11 cellular contexts compared by ENCODE assay signal in genomic region chr10:80503584-80504157, GRCh38. TPM values are rescaled to one million over a fixed set of nuclear protein-coding genes. Genes with fewer than 3 reads are reported as not detected.
DNase-seq lines count a peak whose midpoint lies in the region; ATAC-seq and TF ChIP-seq lines count a peak whose summit lies in the region.
"Had no signal": no experiment of that assay in that cellular context is flagged by ENCODE, and none has a peak within 500 bp of the region (broad histone marks: within the 10 kb centered on the region; RNA-seq: fewer than 3 reads in every experiment).

No MANE protein-coding gene starts in this region.

- H3K79me2 ChIP-seq in OCI-LY7 (ENCODE audit: insufficient read depth, low read depth, low read length) = no peaks in the 10 kb centered on the region; the same call in 1 of the 2 replicates

- no peaks in the 10 kb centered on the region for H4K20me1 ChIP-seq in OCI-LY7 (ENCODE audit: insufficient read depth, low read length)

- no TSS peak for BruUV-seq in OCI-LY7 (replicated peaks; lab: Mats Ljungman, UMichigan)

- H3K27me3 ChIP-seq in right atrium auricular region = no peaks in the 10 kb centered on the region
- H3K27me3 ChIP-seq in naive thymus-derived CD4-positive, alpha-beta T cell (ENCODE audit: control insufficient read depth in 2 of 2, insufficient read depth in 2 of 2, low read length in 2 of 2) = no peaks in the 10 kb centered on the region

- no peak overlapping the region for H2AFZ ChIP-seq in OCI-LY7 (ENCODE audit: low read length)
- H2AFZ ChIP-seq: GM23248 had no signal

- peaks cover 70% of the 10 kb centered on the region for H3K4me1 Mint-ChIP-seq in central memory CD8-positive, alpha-beta T cell
- H3K4me1 Mint-ChIP-seq in naive thymus-derived CD4-positive, alpha-beta T cell = peaks cover 67 to 89% (median 80%) of the 10 kb centered on the region in 7 donors

- H3K27ac Mint-ChIP-seq in central memory CD8-positive, alpha-beta T cell (ENCODE audit: low read depth) = peak overlapping the region; percentile 94
- H3K27ac Mint-ChIP-seq in naive thymus-derived CD4-positive, alpha-beta T cell = peak overlapping the region; percentile 76 to 99 (median 89)

- POLR2A ChIA-PET in naive thymus-derived CD4-positive, alpha-beta T cell (lab: Charles Lee) = interaction anchor here (1.6 to 11.4 kb wide), 3 partner anchors 16 to 46 kb away, joined by 6 to 582 read pairs (median 182); partner anchors contain the start of gene TSPAN14
- POLR2A ChIA-PET in OCI-LY7 (lab: Charles Lee) = interaction anchor here (0.6 kb wide), 1 partner anchor 59 kb away, joined by 4 read pairs; no protein-coding TSS in a partner anchor

- H3K4me3 Mint-ChIP-seq in central memory CD8-positive, alpha-beta T cell = peak overlapping the region; percentile 12
- H3K4me3 Mint-ChIP-seq in naive thymus-derived CD4-positive, alpha-beta T cell = peak overlapping the region in 9 of 10 donors; percentile 4 to 86 (median 71)

- no peaks in the 10 kb centered on the region for H3K9me3 Mint-ChIP-seq in central memory CD8-positive, alpha-beta T cell
- no peaks in the 10 kb centered on the region for H3K9me3 Mint-ChIP-seq in naive thymus-derived CD4-positive, alpha-beta T cell

- H3K9me2 ChIP-seq in OCI-LY7 (ENCODE audit: insufficient read depth, low read length) = no peaks in the 10 kb centered on the region

- ATAC-seq in central memory CD8-positive, alpha-beta T cell (replicated peaks; ENCODE audit: extremely low read depth, poor library complexity, severe bottlenecking) = no peak
- no peak for ATAC-seq in naive thymus-derived CD4-positive, alpha-beta T cell
- no peak for ATAC-seq in HG02763 (IDR thresholded peaks at IDR 0.05; ENCODE audit: unreplicated experiment)

- H3K4me1 ChIP-seq in right atrium auricular region = peaks cover 0 to 91% of the 10 kb centered on the region in 2 donors
- peaks cover 70 to 75% of the 10 kb centered on the region in 2 donors for H3K4me1 ChIP-seq in naive thymus-derived CD4-positive, alpha-beta T cell (ENCODE audit: control insufficient read depth in 2 of 2, insufficient read depth in 2 of 2, low read length in 2 of 2)
- H3K4me1 ChIP-seq in OCI-LY7 (ENCODE audit: insufficient read depth, low read length, poor library complexity, severe bottlenecking) = no peaks in the 10 kb centered on the region

- CTCF ChIA-PET in naive thymus-derived CD4-positive, alpha-beta T cell (lab: Charles Lee) = interaction anchor here (0.9 to 21.4 kb wide), 5 partner anchors 10 to 47 kb away, joined by 3 to 839 read pairs (median 14); partner anchors contain the start of gene TSPAN14
- CTCF ChIA-PET in OCI-LY7 (lab: Charles Lee; ENCODE audit: unreplicated experiment) = interaction anchor here (1.0 to 3.5 kb wide), 2 partner anchors 10 to 58 kb away, joined by 3 to 48 read pairs; no protein-coding TSS in a partner anchor

- DNase-seq in right atrium auricular region (ENCODE audit: low spot score) (no peak), cardiac septum (ENCODE audit: low spot score) (no peak), OCI-LY7 (ENCODE audit: low spot score) (no peak), NCI-H82 (lab: John Stamatoyannopoulos, UW) (no peak), putamen (ENCODE audit: low spot score) (no peak)
- no peak for DNase-seq in central memory CD8-positive, alpha-beta T cell (ENCODE audit: low spot score in 2 of 2)
- no peak for DNase-seq in naive thymus-derived CD4-positive, alpha-beta T cell
- DNase-seq: COR-L47, GM23248, NCI-H2107 had no signal

- intact Hi-C loops in cardiac septum (cut with DNase I) (loop anchor here (2.0 to 5.0 kb wide), 2 partner anchors 51 to 121 kb away; no protein-coding TSS in a partner anchor), OCI-LY7 (cut with micrococcal nuclease; ENCODE audit: unreplicated experiment) (no loop called here)
- intact Hi-C loops in naive thymus-derived CD4-positive, alpha-beta T cell (cut with micrococcal nuclease) = loop anchor here (1.0 to 2.0 kb wide), 6 partner anchors 7 to 49 kb away; partner anchors contain the start of gene TSPAN14 (in 1 of the 2)

- TF ChIP-seq CTCF in right atrium auricular region (IDR thresholded peaks at IDR 0.05) = no peak
- no peak for TF ChIP-seq CTCF in OCI-LY7 (conservative IDR thresholded peaks at IDR 0.05; ENCODE audit: low read length)

- no peak overlapping the region for H3K4me2 ChIP-seq in OCI-LY7 (ENCODE audit: low read length)

- no peaks in the 10 kb centered on the region for H3K27me3 Mint-ChIP-seq in central memory CD8-positive, alpha-beta T cell
- H3K27me3 Mint-ChIP-seq in naive thymus-derived CD4-positive, alpha-beta T cell = no peaks in the 10 kb centered on the region

- H3K9me3 ChIP-seq in right atrium auricular region (no peaks in the 10 kb centered on the region), OCI-LY7 (ENCODE audit: low read length) (no peaks in the 10 kb centered on the region)
- H3K9me3 ChIP-seq in naive thymus-derived CD4-positive, alpha-beta T cell (ENCODE audit: control insufficient read depth in 2 of 3, low read length in 3 of 3) = no peaks in the 10 kb centered on the region

- no peaks in the 10 kb centered on the region for H3K36me3 ChIP-seq in right atrium auricular region
- peaks cover 3 to 35% (median 21%) of the 10 kb centered on the region in 3 experiments for H3K36me3 ChIP-seq in naive thymus-derived CD4-positive, alpha-beta T cell (ENCODE audit: control insufficient read depth in 2 of 3, insufficient read depth in 3 of 3, low read length in 3 of 3)
- H3K36me3 ChIP-seq in OCI-LY7 (ENCODE audit: insufficient read depth, low read length) = peaks cover 37% of the 10 kb centered on the region; the same call in 1 of the 2 replicates

- peaks cover 20% of the 10 kb centered on the region for H3K36me3 Mint-ChIP-seq in central memory CD8-positive, alpha-beta T cell (ENCODE audit: insufficient read depth)
- H3K36me3 Mint-ChIP-seq in naive thymus-derived CD4-positive, alpha-beta T cell = peaks cover 0 to 33% (median 11%) of the 10 kb centered on the region in 5 donors

- H3K4me3 ChIP-seq in right atrium auricular region = no peak overlapping the region
- no peak overlapping the region for H3K4me3 ChIP-seq in naive thymus-derived CD4-positive, alpha-beta T cell (ENCODE audit: low read length)
- no peak overlapping the region for H3K4me3 ChIP-seq in OCI-LY7 (ENCODE audit: low read depth, low read length, poor library complexity, severe bottlenecking)
- H3K4me3 ChIP-seq: GM23248 had no signal

- H3K27ac ChIP-seq in right atrium auricular region = peak overlapping the region; percentile 54 to 80
- H3K27ac ChIP-seq in naive thymus-derived CD4-positive, alpha-beta T cell (ENCODE audit: low read depth, low read length) = peak overlapping the region; percentile 59
- no peak overlapping the region for H3K27ac ChIP-seq in OCI-LY7 (ENCODE audit: low read depth, low read length, poor library complexity, severe bottlenecking)
- H3K27ac ChIP-seq: GM23248 had no signal

RNA-seq across cellular contexts. Expression of gene SH2D4B, which starts 34.0 kb away (rescaled TPM):
- total RNA-seq in right atrium auricular region (under 1 TPM in 1 of 2 donors, not detected in 1; 0.12 TPM), cardiac septum (not detected), OCI-LY7 (2022) (not detected in 2 replicates)
- total RNA-seq in naive thymus-derived CD4-positive, alpha-beta T cell = under 1 TPM; 0.10 to 0.51 (median 0.14) TPM
- polyA plus RNA-seq in naive thymus-derived CD4-positive, alpha-beta T cell = not detected
- total RNA-seq in OCI-LY7 (2014; rRNA removed; shearing (Covaris generic)) = 0.03 TPM in 1 of 2 replicates, not detected in the other
- total RNA-seq: GM23248 had no signal
- polyA plus RNA-seq: GM23248 had no signal

RNA-seq across cellular contexts. Expression of gene TSPAN14, which starts 49.6 kb away (rescaled TPM):
- total RNA-seq in right atrium auricular region = 10 to 100 TPM; 24.2 to 34.7 TPM
- total RNA-seq in cardiac septum = 20.1 TPM
- 100 to 1,000 TPM; 135 to 165 (median 160) TPM for total RNA-seq in naive thymus-derived CD4-positive, alpha-beta T cell
- 100 to 1,000 TPM; 179 to 386 TPM for polyA plus RNA-seq in naive thymus-derived CD4-positive, alpha-beta T cell
- 15.5 and 17.0 TPM in 2 replicates for total RNA-seq in OCI-LY7 (2014; rRNA removed; shearing (Covaris generic))
- total RNA-seq in OCI-LY7 (2022) = 33.4 and 33.6 TPM in 2 replicates
